In genomic region chr17:35162755-35163154, GRCh38 we compare ENCODE assay signal across 1 cellular context.
A peak's percentile ranks its signal among the peaks of the same experiment; 100 is the strongest.
TF ChIP-seq lines count a peak whose summit lies in the region.

No MANE protein-coding gene starts in this region.

TF ChIP-seq in HepG2, 621 proteins besides CTCF, POLR2A, EP300 and RAD21:
- TF ChIP-seq SP5 (CRISPR knock-in tag; IDR thresholded peaks at IDR 0.05; ENCODE audit: borderline replicate concordance, low read depth), result no peak
- no peak for TF ChIP-seq ZNF256 (CRISPR knock-in tag; conservative IDR thresholded peaks at IDR 0.05)
- no peak for TF ChIP-seq ZNF891 (CRISPR knock-in tag; IDR thresholded peaks at IDR 0.05)
- no peak for TF ChIP-seq FOXJ3 (CRISPR knock-in tag; IDR thresholded peaks at IDR 0.05; ENCODE audit: borderline replicate concordance)
- TF ChIP-seq PRDM15 (CRISPR knock-in tag; IDR thresholded peaks at IDR 0.05), result 0 out of 2 replicates have a peak, but pooled peaks have one; percentile 50
- no peak for TF ChIP-seq HMGXB3 (CRISPR knock-in tag; IDR thresholded peaks at IDR 0.05; ENCODE audit: borderline replicate concordance)
- no peak for TF ChIP-seq ZNF10 (CRISPR knock-in tag; IDR thresholded peaks at IDR 0.05; ENCODE audit: borderline replicate concordance, low read depth)
